Comparison of ENCODE assay signal across 10 cellular contexts in the genomic region with DNA sequence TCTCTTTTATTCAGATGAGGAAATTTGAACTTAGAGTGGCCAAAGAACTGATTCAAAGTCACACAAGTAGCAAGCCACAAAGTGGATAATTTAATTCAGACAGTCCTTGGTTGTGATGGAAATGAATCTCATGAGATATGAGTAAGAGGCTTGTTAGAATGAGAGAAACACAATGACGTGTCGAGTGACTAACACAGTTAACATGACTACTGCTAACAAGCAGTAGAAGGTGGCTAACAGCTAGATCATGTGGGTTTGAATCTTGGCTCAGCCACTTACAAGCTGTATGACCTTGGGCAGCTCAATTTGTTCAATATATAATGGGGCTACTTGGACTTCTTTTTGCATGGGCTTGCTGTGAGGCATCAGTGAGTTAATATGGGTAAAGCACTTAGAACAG.
A peak's percentile ranks its signal among the peaks of the same experiment; 100 is the strongest.
DNase-seq lines count a peak whose midpoint lies in the region; ATAC-seq lines count a peak whose summit lies in the region.
"Had no signal": no experiment of that assay in that cellular context is flagged by ENCODE, and none has a peak within 500 bp of the region (broad histone marks: within the 10 kb centered on the region; RNA-seq: fewer than 3 reads in every experiment).

No MANE protein-coding gene starts in this region.

- H3K9me3 ChIP-seq in skeletal muscle satellite cell (replicated peaks; ENCODE audit: low read length) = no peaks in the 10 kb centered on the region
- H3K9me3 ChIP-seq: Peyer's patch had no signal

- H3K27me3 Mint-ChIP-seq in activated T-helper 1 cell treated with anti-CD3 and anti-CD28 coated beads, Interleukin-12 subunit alpha, Interleukin-12 subunit beta, Interleukin-2, Interleukin-4 antibody, amounts not matched to agents 30 ng/mL and 10 ng/mL and 1 ng/mL, durations not matched to agents 14 hours and 24 hours and 36 hours (ENCODE audit: insufficient read depth) = no peaks in the 10 kb centered on the region
- H3K27me3 Mint-ChIP-seq in activated CD4-positive, alpha-beta T cell treated with anti-CD3 and anti-CD28 coated beads, Interleukin-2, amount 10 ng/mL, durations not matched to agents 7 days and 5 days = no peaks in the 10 kb centered on the region

- no peak overlapping the region for H3K27ac Mint-ChIP-seq in activated T-helper 1 cell treated with anti-CD3 and anti-CD28 coated beads, Interleukin-12 subunit alpha, Interleukin-12 subunit beta, Interleukin-2, Interleukin-4 antibody, amounts not matched to agents 30 ng/mL and 10 ng/mL and 1 ng/mL, durations not matched to agents 14 hours and 24 hours and 36 hours
- no peak overlapping the region for H3K27ac Mint-ChIP-seq in activated CD4-positive, alpha-beta T cell treated with anti-CD3 and anti-CD28 coated beads, Interleukin-2, amount 10 ng/mL, durations not matched to agents 7 days and 5 days
- H3K27ac Mint-ChIP-seq: H9, IgD-negative memory B cell had no signal

- H3K4me3 Mint-ChIP-seq in activated T-helper 1 cell treated with anti-CD3 and anti-CD28 coated beads, Interleukin-12 subunit alpha, Interleukin-12 subunit beta, Interleukin-2, Interleukin-4 antibody, amounts not matched to agents 30 ng/mL and 10 ng/mL and 1 ng/mL, durations not matched to agents 14 hours and 24 hours and 36 hours = no peak overlapping the region
- no peak overlapping the region for H3K4me3 Mint-ChIP-seq in activated CD4-positive, alpha-beta T cell treated with anti-CD3 and anti-CD28 coated beads, Interleukin-2, amount 10 ng/mL, durations not matched to agents 7 days and 5 days
- H3K4me3 Mint-ChIP-seq: H9, IgD-negative memory B cell had no signal

- ATAC-seq in GM19351 (IDR thresholded peaks at IDR 0.05; ENCODE audit: unreplicated experiment) = peak; percentile 50

- H3K4me1 ChIP-seq in skeletal muscle satellite cell (ENCODE audit: control insufficient read depth, insufficient read depth, low read length) = peaks cover 32% of the 10 kb centered on the region

- H3K9ac ChIP-seq in skeletal muscle satellite cell (ENCODE audit: low read depth, low read length) = no peak overlapping the region

- H3K27me3 ChIP-seq in skeletal muscle satellite cell (ENCODE audit: control insufficient read depth, insufficient read depth, low read length) = no peaks in the 10 kb centered on the region
- H3K27me3 ChIP-seq: Peyer's patch had no signal

- intact Hi-C loops in activated T-helper 1 cell treated with anti-CD3 and anti-CD28 coated beads, Interleukin-12 subunit alpha, Interleukin-12 subunit beta, Interleukin-2, Interleukin-4 antibody, amounts not matched to agents 30 ng/mL and 10 ng/mL and 1 ng/mL, durations not matched to agents 14 hours and 24 hours and 36 hours (cut with micrococcal nuclease) = no loop called here

- peak overlapping the region; percentile 81 for H3K27ac ChIP-seq in epithelial cell of prostate
- H3K27ac ChIP-seq: Peyer's patch had no signal

- H3K4me3 ChIP-seq in skeletal muscle satellite cell (ENCODE audit: low read length) = no peak overlapping the region
- H3K4me3 ChIP-seq: Peyer's patch had no signal

- H3K4me2 ChIP-seq in skeletal muscle satellite cell (ENCODE audit: low read length) = peak overlapping the region; percentile 13

- CTCF ChIA-PET in activated CD4-positive, alpha-beta T cell treated with anti-CD3 and anti-CD28 coated beads, Interleukin-2, amount 10 ng/mL, durations not matched to agents 7 days and 5 days (lab: Charles Lee) = no interaction called here

- H3K4me1 Mint-ChIP-seq in activated T-helper 1 cell treated with anti-CD3 and anti-CD28 coated beads, Interleukin-12 subunit alpha, Interleukin-12 subunit beta, Interleukin-2, Interleukin-4 antibody, amounts not matched to agents 30 ng/mL and 10 ng/mL and 1 ng/mL, durations not matched to agents 14 hours and 24 hours and 36 hours (ENCODE audit: low read depth) = no peaks in the 10 kb centered on the region
- H3K4me1 Mint-ChIP-seq in activated CD4-positive, alpha-beta T cell treated with anti-CD3 and anti-CD28 coated beads, Interleukin-2, amount 10 ng/mL, durations not matched to agents 7 days and 5 days = no peaks in the 10 kb centered on the region

- DNase-seq in NCI-H1436 treated with DMSO at 0.1 percent for 48 hours (lab: John Stamatoyannopoulos, UW) (peak; percentile 48), epithelial cell of prostate (ENCODE audit: low read depth, low spot score) (peak; percentile 97)
- no peak for DNase-seq in stimulated activated CD4-positive, alpha-beta T cell treated with anti-CD3 and anti-CD28 coated beads, Interleukin-4, amount 100 ng/mL, for 1 hour
- no peak for DNase-seq in activated T-helper 1 cell treated with anti-CD3 and anti-CD28 coated beads, Interleukin-12 subunit alpha, Interleukin-12 subunit beta, Interleukin-2, Interleukin-4 antibody, amounts not matched to agents 30 ng/mL and 10 ng/mL and 1 ng/mL, durations not matched to agents 14 hours and 24 hours and 36 hours (ENCODE audit: low spot score)
- DNase-seq in activated CD4-positive, alpha-beta T cell treated with anti-CD3 and anti-CD28 coated beads, Interleukin-2, amount 10 ng/mL, durations not matched to agents 7 days and 5 days = no peak
- DNase-seq: H9, Peyer's patch had no signal

- POLR2A ChIA-PET in activated CD4-positive, alpha-beta T cell treated with anti-CD3 and anti-CD28 coated beads, Interleukin-2, amount 10 ng/mL, durations not matched to agents 7 days and 5 days (lab: Charles Lee) = no interaction called here

- H3K9me3 Mint-ChIP-seq in activated T-helper 1 cell treated with anti-CD3 and anti-CD28 coated beads, Interleukin-12 subunit alpha, Interleukin-12 subunit beta, Interleukin-2, Interleukin-4 antibody, amounts not matched to agents 30 ng/mL and 10 ng/mL and 1 ng/mL, durations not matched to agents 14 hours and 24 hours and 36 hours = no peaks in the 10 kb centered on the region
- no peaks in the 10 kb centered on the region for H3K9me3 Mint-ChIP-seq in activated CD4-positive, alpha-beta T cell treated with anti-CD3 and anti-CD28 coated beads, Interleukin-2, amount 10 ng/mL, durations not matched to agents 7 days and 5 days

- no peaks in the 10 kb centered on the region for H3K36me3 ChIP-seq in skeletal muscle satellite cell (ENCODE audit: insufficient read depth, low read length)
- H3K36me3 ChIP-seq: Peyer's patch had no signal

- H3K36me3 Mint-ChIP-seq in activated T-helper 1 cell treated with anti-CD3 and anti-CD28 coated beads, Interleukin-12 subunit alpha, Interleukin-12 subunit beta, Interleukin-2, Interleukin-4 antibody, amounts not matched to agents 30 ng/mL and 10 ng/mL and 1 ng/mL, durations not matched to agents 14 hours and 24 hours and 36 hours (ENCODE audit: low read depth) = no peaks in the 10 kb centered on the region
- no peaks in the 10 kb centered on the region for H3K36me3 Mint-ChIP-seq in activated CD4-positive, alpha-beta T cell treated with anti-CD3 and anti-CD28 coated beads, Interleukin-2, amount 10 ng/mL, durations not matched to agents 7 days and 5 days (ENCODE audit: low read depth)

Comparison
In these comparisons a context has a peak if more than half of its experiments do, and no peak if none do; other contexts are left out.
1. DNase-seq: peak in NCI-H1436 treated with DMSO at 0.1 percent for 48 hours (single experiment) and epithelial cell of prostate (single experiment); none in stimulated activated CD4-positive, alpha-beta T cell treated with anti-CD3 and anti-CD28 coated beads, Interleukin-4, amount 100 ng/mL, for 1 hour (single experiment), activated T-helper 1 cell treated with anti-CD3 and anti-CD28 coated beads, Interleukin-12 subunit alpha, Interleukin-12 subunit beta, Interleukin-2, Interleukin-4 antibody, amounts not matched to agents 30 ng/mL and 10 ng/mL and 1 ng/mL, durations not matched to agents 14 hours and 24 hours and 36 hours (single experiment) and activated CD4-positive, alpha-beta T cell treated with anti-CD3 and anti-CD28 coated beads, Interleukin-2, amount 10 ng/mL, durations not matched to agents 7 days and 5 days (single experiment).